ENCODE assay signal across 17 cellular contexts in the genomic region with DNA sequence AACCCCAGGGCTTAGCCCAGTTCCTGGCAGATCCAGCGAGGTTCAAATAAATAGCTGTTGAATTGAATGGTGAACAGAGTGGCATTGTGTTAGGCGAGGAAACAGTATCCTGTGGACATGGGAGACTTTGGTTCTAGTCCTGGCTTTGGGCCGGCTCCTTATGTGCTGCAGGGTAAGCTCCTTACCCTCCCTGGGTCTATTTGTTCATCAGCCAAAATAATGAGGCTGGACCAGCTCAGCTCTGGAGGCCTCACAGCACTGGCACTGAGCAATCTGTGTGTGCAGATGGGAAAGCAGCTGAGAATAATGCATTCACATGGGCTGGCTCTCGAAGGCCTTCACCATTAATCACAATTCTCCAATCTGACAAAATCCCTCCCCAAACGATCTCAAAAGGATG.
DNase-seq lines count a peak whose midpoint lies in the region; ATAC-seq lines count a peak whose summit lies in the region.
"Had no signal": no experiment of that assay in that cellular context is flagged by ENCODE, and none has a peak within 500 bp of the region (broad histone marks: within the 10 kb centered on the region; RNA-seq: fewer than 3 reads in every experiment).

No MANE protein-coding gene starts in this region.

- peak; percentile 22 for DNase-seq in DMS 273 (lab: John Stamatoyannopoulos, UW; ENCODE audit: unreplicated experiment)
- no peak for DNase-seq in DMS 273 treated with DMSO at 0.1 percent for 48 hours (lab: John Stamatoyannopoulos, UW)
- DNase-seq in cerebellar cortex (ENCODE audit: low spot score), result peak; percentile 96
- peak; percentile 29 for DNase-seq in medulla oblongata (ENCODE audit: extremely low spot score)
- DNase-seq in superior temporal gyrus (ENCODE audit: extremely low spot score), result peak; percentile 20
- no peak for DNase-seq in HuH-7.5 (ENCODE audit: low spot score)
- DNase-seq in NK-92 treated with Interleukin-12 subunit alpha and Interleukin-12 subunit beta, amount 100 ng/mL, for 24 hours (lab: John Stamatoyannopoulos, UW), result no peak
- DNase-seq: AML-193, COR-L47, EL, NCI-H1092 treated with DMSO at 0.1 percent for 48 hours, NCI-H146, NCI-H2081 treated with DMSO at 0.1 percent for 48 hours, NCI-H510A treated with DMSO at 0.1 percent for 48 hours, NCI-H774, SJCRH30 had no signal

- no peak for ATAC-seq in GM21360 (IDR thresholded peaks at IDR 0.05; ENCODE audit: unreplicated experiment)

Comparison
In these comparisons a context has a peak if more than half of its experiments do, and no peak if none do; other contexts are left out.
1. DNase-seq: peak in DMS 273 (single experiment), cerebellar cortex (single experiment), medulla oblongata (single experiment) and superior temporal gyrus (single experiment); none in DMS 273 treated with DMSO at 0.1 percent for 48 hours (single experiment), HuH-7.5 (single experiment) and NK-92 treated with Interleukin-12 subunit alpha and Interleukin-12 subunit beta, amount 100 ng/mL, for 24 hours (single experiment).